Comparison of ENCODE assay signal across 8 cellular contexts in the genomic region with DNA sequence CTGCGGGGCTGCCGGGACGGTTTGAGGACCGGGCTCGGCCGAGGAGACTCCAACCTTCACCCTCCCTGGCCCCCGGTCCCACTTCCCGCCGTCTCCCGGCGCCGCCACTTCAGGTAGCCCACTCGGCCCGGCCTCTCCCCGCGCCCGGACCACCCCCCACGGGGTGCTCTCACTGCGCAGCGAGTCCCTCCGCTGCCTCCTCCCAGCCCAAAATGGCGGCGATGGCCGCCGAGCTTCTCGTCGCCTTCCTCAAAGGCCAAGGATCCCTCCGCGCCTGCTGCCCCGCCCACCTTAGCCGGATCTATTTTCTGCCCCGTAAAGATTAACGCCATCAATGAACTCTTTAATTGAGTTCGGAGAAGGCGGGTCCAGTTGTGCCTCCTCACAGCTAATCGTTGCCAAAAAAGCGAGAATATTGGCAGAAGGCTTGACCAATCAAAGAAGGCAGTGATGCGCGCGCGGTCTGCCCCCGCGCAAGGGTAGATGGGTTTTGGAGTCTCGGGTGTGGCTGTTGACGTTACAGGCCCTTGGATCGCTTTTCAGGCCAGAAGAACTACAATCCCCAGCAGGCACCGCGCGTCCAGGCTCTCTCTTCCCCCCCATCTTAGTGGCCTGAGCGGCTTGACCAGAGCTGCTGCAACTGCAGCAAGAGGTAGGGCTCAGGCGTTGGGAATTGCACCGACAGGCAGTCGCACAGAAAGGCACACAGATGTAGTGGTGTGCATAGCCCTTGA. TPM values are rescaled to one million over a fixed set of nuclear protein-coding genes. Genes with fewer than 3 reads are reported as not detected.
DNase-seq lines count a peak whose midpoint lies in the region; ATAC-seq lines count a peak whose summit lies in the region.

Gene HEXIM2 (plus strand): TSS at position 588 of the 734 bp plus-strand sequence. CDS start 919 bp downstream, outside the sequence.

- H3K9me3 ChIP-seq in endocrine pancreas (ENCODE audit: control insufficient read depth, low read length), result no peaks in the 10 kb centered on the region
- H3K9me3 ChIP-seq in mesenchymal stem cell (ENCODE audit: control insufficient read depth, low read length), result no peaks in the 10 kb centered on the region

- peak within 1 kb of the TSS; percentile 49 for H2BK15ac ChIP-seq in mesenchymal stem cell (ENCODE audit: low read depth, poor library complexity, severe bottlenecking)

- ATAC-seq in GM21390 (IDR thresholded peaks at IDR 0.05; ENCODE audit: unreplicated experiment), result peak; percentile 79

- peak within 1 kb of the TSS; percentile 100 for H2AK5ac ChIP-seq in mesenchymal stem cell (ENCODE audit: low read length, severe bottlenecking)

- H3K23ac ChIP-seq in mesenchymal stem cell (ENCODE audit: low read length in 2 of 2), result peak within 1 kb of the TSS in 1 of 2 experiments; percentile 100

- peaks cover 5% of the 10 kb centered on the region for H3K4me1 ChIP-seq in endocrine pancreas (ENCODE audit: control insufficient read depth, insufficient read depth, low read length)
- peaks cover 17% of the 10 kb centered on the region for H3K4me1 ChIP-seq in mesenchymal stem cell (ENCODE audit: control insufficient read depth, insufficient read depth, low read depth, low read length)

- DNase-seq in Caki2 (ENCODE audit: low read depth), result peak; percentile 100
- DNase-seq in HUDEP-2 (lab: John Stamatoyannopoulos, UW; ENCODE audit: unreplicated experiment in 76 of 76), result peak in 75 of 76 experiments; percentile 83 to 100 (median 98)
- DNase-seq in NOMO-1 treated with dmso at 0.1 percent for 144 hours (lab: John Stamatoyannopoulos, UW; ENCODE audit: unreplicated experiment), result peak; percentile 100
- DNase-seq in activated CD8-positive, alpha-beta memory T cell treated with anti-CD3 and anti-CD28 coated beads, Interleukin-2, amount 50 U/mL, for 1 hour (ENCODE audit: extremely low read depth), result peak; percentile 95
- DNase-seq in mesenchymal stem cell, result peak; percentile 100
- DNase-seq in stimulated activated CD8-positive, alpha-beta memory T cell treated with anti-CD3 and anti-CD28 coated beads, Interleukin-12 subunit alpha, Interleukin-12 subunit beta, amount 100 ng/mL, for 24 hours (ENCODE audit: extremely low read depth), result peak; percentile 87

- H3K4ac ChIP-seq in mesenchymal stem cell (ENCODE audit: low read depth in 1 of 2, low read length in 2 of 2), result peak within 1 kb of the TSS; percentile 64 to 100

- in situ Hi-C loops in Caki2 (cut with HindIII; ENCODE audit: low pct_unique_long_range_greater_than_20kb, low sequenced_read_pairs), result no loop called here

- peak within 1 kb of the TSS; percentile 98 for H4K91ac ChIP-seq in mesenchymal stem cell (ENCODE audit: low read length)

- H3K4me3 ChIP-seq in endocrine pancreas (ENCODE audit: control insufficient read depth, insufficient read depth, low read length), result peak within 1 kb of the TSS; percentile 90
- H3K4me3 ChIP-seq in mesenchymal stem cell (ENCODE audit: insufficient read depth in 1 of 2, low read depth in 1 of 2, low read length in 2 of 2), result peak within 1 kb of the TSS; percentile 90 to 94

- peak within 1 kb of the TSS; percentile 99 for H3K18ac ChIP-seq in mesenchymal stem cell (ENCODE audit: low read depth in 1 of 2, low read length in 2 of 2)

- peaks cover 11% of the 10 kb centered on the region for H3K79me1 ChIP-seq in mesenchymal stem cell (replicated peaks; ENCODE audit: low read length, poor library complexity, severe bottlenecking)

- peak within 1 kb of the TSS; percentile 97 for H2BK5ac ChIP-seq in mesenchymal stem cell (ENCODE audit: low read depth, low read length, poor library complexity, severe bottlenecking)

- peak within 1 kb of the TSS; percentile 96 for H3K27ac ChIP-seq in mesenchymal stem cell (ENCODE audit: low read length, poor library complexity, severe bottlenecking)

- H2AFZ ChIP-seq in mesenchymal stem cell (ENCODE audit: low read depth, low read length), result no peak within 1 kb of the TSS

- peak within 1 kb of the TSS in 1 of 2 experiments; percentile 48 for H2BK12ac ChIP-seq in mesenchymal stem cell (ENCODE audit: low read length in 2 of 2)

- peak within 1 kb of the TSS; percentile 57 for H3K4me2 ChIP-seq in mesenchymal stem cell (ENCODE audit: low read length, poor library complexity, severe bottlenecking)

- H3K9ac ChIP-seq in endocrine pancreas (ENCODE audit: control insufficient read depth, insufficient read depth, low read length) (peak within 1 kb of the TSS; percentile 94), mesenchymal stem cell (ENCODE audit: low read length) (peak within 1 kb of the TSS; percentile 100)

- peak within 1 kb of the TSS; percentile 99 for H4K8ac ChIP-seq in mesenchymal stem cell (ENCODE audit: low read length)

- under 1% methylated on average over 50 of the region's 53 CpGs for WGBS in mesenchymal stem cell

- H3K36me3 ChIP-seq in endocrine pancreas (ENCODE audit: control insufficient read depth, insufficient read depth, low read length), result no peaks in the 10 kb centered on the region
- H3K36me3 ChIP-seq in mesenchymal stem cell (ENCODE audit: control insufficient read depth in 1 of 2, insufficient read depth in 2 of 2, low read depth in 1 of 2, low read length in 2 of 2), result peaks cover 9 to 14% of the 10 kb centered on the region in 2 experiments

- H3K27me3 ChIP-seq in endocrine pancreas (ENCODE audit: control insufficient read depth, insufficient read depth, low read length) (no peaks in the 10 kb centered on the region), mesenchymal stem cell (ENCODE audit: control insufficient read depth in 1 of 2, insufficient read depth in 1 of 2, low read length in 2 of 2) (no peaks in the 10 kb centered on the region)

- peak within 1 kb of the TSS; percentile 90 for H2BK120ac ChIP-seq in mesenchymal stem cell (ENCODE audit: low read depth, low read length)

- peak within 1 kb of the TSS in 1 of 2 experiments; percentile 80 for H3K14ac ChIP-seq in mesenchymal stem cell (ENCODE audit: low read length in 2 of 2)

RNA-seq across cellular contexts. Expression of gene HEXIM2, which starts in this region (rescaled TPM):
- total RNA-seq in Caki2 (2014; rRNA removed; shearing (Covaris generic); ENCODE audit: low replicate concordance), result 36.7 and 53.4 TPM in 2 replicates
- 2.2 TPM for polyA plus RNA-seq in mesenchymal stem cell (2013, experiment 1 of 2)
- 2.6 TPM for polyA plus RNA-seq in mesenchymal stem cell (2013, experiment 2 of 2)

Comparison
In these comparisons a context has a peak if more than half of its experiments do, and no peak if none do; other contexts are left out.
1. Peak in every context shown above with its lines: DNase-seq, ATAC-seq, H3K4me3 ChIP-seq and H3K27ac ChIP-seq.